Comparison of ENCODE assay signal across 1 cellular context in the genomic region with DNA sequence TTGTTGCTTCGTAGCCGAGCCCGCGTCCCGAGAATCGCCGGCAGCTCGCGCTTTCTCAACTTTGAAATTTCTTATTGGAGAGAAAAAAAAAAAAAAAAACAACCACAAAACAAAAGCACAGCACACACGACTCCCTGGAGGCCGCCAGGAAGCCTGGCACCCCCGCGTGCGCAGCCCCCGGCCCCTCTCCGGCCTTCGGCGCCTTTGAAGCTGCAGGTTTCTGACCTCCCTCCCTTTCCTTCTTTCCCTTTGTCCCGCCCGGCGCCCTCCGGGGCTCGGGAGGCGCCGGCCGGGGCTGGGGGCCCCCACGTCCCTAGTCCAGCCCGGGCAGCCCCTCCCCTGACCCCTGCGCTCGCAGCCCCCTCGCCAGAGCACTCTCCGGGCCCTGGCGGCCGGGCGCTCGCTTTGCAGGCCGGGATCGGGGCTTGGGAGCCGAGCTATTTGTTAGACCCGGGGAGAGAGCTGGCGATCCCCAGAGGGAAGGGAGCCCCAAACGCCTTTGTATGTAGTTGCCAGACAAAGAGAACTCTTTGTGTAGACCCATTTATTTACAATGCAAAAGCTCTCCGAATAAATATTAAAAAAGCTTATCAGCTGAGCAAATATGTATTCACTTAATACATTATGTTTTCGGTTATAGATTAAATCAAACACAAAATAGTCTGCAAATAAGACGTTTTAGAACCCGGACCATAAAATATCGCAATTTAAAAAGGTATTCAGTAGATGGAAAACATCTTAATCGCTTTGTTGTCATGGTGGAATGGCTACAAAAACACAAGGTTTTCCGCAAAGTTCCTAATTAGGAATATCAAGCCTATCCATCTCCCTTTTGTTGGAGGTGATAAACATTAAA.
TF ChIP-seq lines count a peak whose summit lies in the region.

No MANE protein-coding gene starts in this region.

TF ChIP-seq in GM23338, 12 proteins besides CTCF, POLR2A, EP300 and RAD21 (continued from another document):
- TF ChIP-seq, protein P1, sequence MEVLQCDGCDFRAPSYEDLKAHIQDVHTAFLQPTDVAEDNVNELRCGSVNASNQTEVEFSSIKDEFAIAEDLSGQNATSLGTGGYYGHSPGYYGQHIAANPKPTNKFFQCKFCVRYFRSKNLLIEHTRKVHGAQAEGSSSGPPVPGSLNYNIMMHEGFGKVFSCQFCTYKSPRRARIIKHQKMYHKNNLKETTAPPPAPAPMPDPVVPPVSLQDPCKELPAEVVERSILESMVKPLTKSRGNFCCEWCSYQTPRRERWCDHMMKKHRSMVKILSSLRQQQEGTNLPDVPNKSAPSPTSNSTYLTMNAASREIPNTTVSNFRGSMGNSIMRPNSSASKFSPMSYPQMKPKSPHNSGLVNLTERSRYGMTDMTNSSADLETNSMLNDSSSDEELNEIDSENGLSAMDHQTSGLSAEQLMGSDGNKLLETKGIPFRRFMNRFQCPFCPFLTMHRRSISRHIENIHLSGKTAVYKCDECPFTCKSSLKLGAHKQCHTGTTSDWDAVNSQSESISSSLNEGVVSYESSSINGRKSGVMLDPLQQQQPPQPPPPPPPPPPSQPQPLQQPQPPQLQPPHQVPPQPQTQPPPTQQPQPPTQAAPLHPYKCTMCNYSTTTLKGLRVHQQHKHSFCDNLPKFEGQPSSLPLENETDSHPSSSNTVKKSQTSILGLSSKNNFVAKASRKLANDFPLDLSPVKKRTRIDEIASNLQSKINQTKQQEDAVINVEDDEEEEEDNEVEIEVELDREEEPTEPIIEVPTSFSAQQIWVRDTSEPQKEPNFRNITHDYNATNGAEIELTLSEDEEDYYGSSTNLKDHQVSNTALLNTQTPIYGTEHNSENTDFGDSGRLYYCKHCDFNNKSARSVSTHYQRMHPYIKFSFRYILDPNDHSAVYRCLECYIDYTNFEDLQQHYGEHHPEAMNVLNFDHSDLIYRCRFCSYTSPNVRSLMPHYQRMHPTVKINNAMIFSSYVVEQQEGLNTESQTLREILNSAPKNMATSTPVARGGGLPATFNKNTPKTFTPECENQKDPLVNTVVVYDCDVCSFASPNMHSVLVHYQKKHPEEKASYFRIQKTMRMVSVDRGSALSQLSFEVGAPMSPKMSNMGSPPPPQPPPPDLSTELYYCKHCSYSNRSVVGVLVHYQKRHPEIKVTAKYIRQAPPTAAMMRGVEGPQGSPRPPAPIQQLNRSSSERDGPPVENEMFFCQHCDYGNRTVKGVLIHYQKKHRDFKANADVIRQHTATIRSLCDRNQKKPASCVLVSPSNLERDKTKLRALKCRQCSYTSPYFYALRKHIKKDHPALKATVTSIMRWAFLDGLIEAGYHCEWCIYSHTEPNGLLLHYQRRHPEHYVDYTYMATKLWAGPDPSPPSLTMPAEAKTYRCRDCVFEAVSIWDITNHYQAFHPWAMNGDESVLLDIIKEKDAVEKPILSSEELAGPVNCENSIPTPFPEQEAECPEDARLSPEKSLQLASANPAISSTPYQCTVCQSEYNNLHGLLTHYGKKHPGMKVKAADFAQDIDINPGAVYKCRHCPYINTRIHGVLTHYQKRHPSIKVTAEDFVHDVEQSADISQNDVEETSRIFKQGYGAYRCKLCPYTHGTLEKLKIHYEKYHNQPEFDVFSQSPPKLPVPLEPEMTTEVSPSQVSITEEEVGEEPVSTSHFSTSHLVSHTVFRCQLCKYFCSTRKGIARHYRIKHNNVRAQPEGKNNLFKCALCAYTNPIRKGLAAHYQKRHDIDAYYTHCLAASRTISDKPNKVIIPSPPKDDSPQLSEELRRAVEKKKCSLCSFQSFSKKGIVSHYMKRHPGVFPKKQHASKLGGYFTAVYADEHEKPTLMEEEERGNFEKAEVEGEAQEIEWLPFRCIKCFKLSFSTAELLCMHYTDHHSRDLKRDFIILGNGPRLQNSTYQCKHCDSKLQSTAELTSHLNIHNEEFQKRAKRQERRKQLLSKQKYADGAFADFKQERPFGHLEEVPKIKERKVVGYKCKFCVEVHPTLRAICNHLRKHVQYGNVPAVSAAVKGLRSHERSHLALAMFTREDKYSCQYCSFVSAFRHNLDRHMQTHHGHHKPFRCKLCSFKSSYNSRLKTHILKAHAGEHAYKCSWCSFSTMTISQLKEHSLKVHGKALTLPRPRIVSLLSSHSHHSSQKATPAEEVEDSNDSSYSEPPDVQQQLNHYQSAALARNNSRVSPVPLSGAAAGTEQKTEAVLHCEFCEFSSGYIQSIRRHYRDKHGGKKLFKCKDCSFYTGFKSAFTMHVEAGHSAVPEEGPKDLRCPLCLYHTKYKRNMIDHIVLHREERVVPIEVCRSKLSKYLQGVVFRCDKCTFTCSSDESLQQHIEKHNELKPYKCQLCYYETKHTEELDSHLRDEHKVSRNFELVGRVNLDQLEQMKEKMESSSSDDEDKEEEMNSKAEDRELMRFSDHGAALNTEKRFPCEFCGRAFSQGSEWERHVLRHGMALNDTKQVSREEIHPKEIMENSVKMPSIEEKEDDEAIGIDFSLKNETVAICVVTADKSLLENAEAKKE (CRISPR knock-in tag; IDR thresholded peaks at IDR 0.05): no peak
- TF ChIP-seq, protein P2, sequence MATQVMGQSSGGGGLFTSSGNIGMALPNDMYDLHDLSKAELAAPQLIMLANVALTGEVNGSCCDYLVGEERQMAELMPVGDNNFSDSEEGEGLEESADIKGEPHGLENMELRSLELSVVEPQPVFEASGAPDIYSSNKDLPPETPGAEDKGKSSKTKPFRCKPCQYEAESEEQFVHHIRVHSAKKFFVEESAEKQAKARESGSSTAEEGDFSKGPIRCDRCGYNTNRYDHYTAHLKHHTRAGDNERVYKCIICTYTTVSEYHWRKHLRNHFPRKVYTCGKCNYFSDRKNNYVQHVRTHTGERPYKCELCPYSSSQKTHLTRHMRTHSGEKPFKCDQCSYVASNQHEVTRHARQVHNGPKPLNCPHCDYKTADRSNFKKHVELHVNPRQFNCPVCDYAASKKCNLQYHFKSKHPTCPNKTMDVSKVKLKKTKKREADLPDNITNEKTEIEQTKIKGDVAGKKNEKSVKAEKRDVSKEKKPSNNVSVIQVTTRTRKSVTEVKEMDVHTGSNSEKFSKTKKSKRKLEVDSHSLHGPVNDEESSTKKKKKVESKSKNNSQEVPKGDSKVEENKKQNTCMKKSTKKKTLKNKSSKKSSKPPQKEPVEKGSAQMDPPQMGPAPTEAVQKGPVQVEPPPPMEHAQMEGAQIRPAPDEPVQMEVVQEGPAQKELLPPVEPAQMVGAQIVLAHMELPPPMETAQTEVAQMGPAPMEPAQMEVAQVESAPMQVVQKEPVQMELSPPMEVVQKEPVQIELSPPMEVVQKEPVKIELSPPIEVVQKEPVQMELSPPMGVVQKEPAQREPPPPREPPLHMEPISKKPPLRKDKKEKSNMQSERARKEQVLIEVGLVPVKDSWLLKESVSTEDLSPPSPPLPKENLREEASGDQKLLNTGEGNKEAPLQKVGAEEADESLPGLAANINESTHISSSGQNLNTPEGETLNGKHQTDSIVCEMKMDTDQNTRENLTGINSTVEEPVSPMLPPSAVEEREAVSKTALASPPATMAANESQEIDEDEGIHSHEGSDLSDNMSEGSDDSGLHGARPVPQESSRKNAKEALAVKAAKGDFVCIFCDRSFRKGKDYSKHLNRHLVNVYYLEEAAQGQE (IDR thresholded peaks at IDR 0.05; ENCODE audit: unreplicated experiment): no peak
- TF ChIP-seq STAT1 (IDR thresholded peaks at IDR 0.05; ENCODE audit: unreplicated experiment) (no peak), ZNF114 (CRISPR knock-in tag; IDR thresholded peaks at IDR 0.05) (no peak), CREB1 (CRISPR knock-in tag; IDR thresholded peaks at IDR 0.05; ENCODE audit: low read depth) (0 out of 2 replicates have a peak, but pooled peaks have one; percentile 11), NANOG (IDR thresholded peaks at IDR 0.05; ENCODE audit: borderline replicate concordance) (no peak), JUNB (IDR thresholded peaks at IDR 0.05; ENCODE audit: unreplicated experiment) (no peak)
- TF ChIP-seq, protein P3, sequence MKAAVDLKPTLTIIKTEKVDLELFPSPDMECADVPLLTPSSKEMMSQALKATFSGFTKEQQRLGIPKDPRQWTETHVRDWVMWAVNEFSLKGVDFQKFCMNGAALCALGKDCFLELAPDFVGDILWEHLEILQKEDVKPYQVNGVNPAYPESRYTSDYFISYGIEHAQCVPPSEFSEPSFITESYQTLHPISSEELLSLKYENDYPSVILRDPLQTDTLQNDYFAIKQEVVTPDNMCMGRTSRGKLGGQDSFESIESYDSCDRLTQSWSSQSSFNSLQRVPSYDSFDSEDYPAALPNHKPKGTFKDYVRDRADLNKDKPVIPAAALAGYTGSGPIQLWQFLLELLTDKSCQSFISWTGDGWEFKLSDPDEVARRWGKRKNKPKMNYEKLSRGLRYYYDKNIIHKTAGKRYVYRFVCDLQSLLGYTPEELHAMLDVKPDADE (IDR thresholded peaks at IDR 0.05): no peak
